ENCODE assay signal across 12 cellular contexts in the genomic region with DNA sequence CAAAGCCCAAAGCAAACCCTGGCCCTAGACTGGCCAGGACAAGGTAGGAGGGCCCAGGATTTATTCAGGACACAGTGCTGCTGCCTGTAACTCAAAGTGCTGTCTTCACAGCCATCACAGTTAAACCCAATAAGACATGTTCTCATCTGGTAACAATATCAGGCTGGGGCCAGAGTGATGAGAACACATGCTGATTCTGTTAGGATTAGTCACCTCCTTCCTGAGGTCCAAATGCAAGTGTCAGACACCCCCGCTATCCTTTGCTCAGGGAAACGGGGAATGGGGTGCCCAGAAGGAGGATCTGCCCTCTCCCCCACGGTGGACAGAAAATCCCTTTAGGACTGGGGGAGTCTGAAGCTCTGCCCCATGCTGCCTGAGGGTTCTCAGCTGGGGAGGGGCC. TPM values are rescaled to one million over a fixed set of nuclear protein-coding genes. Genes with fewer than 3 reads are reported as not detected.
DNase-seq lines count a peak whose midpoint lies in the region; ATAC-seq and TF ChIP-seq lines count a peak whose summit lies in the region.
"Had no signal": no experiment of that assay in that cellular context is flagged by ENCODE, and none has a peak within 500 bp of the region (broad histone marks: within the 10 kb centered on the region; RNA-seq: fewer than 3 reads in every experiment).

No MANE protein-coding gene starts in this region.

- no peak overlapping the region for H2BK12ac ChIP-seq in neuronal stem cell (ENCODE audit: low read length)

- H2BK120ac ChIP-seq in neuronal stem cell (ENCODE audit: low read depth, low read length) = no peak overlapping the region

- no CpG with 5 or more reads among the region's 3 CpGs for WGBS in neuronal stem cell (ENCODE audit: extremely low coverage in 2 of 2, insufficient read length in 2 of 2, insufficient replicate concordance in 1 of 2), 2 donors

- H3K23ac ChIP-seq in neuronal stem cell (ENCODE audit: low read depth, low read length, poor library complexity) = no peak overlapping the region

- H3K9me3 ChIP-seq in RWPE2 (ENCODE audit: severe bottlenecking) (no peaks in the 10 kb centered on the region), neuronal stem cell (replicated peaks in 1 of 2; ENCODE audit: control insufficient read depth in 2 of 2, insufficient read depth in 1 of 2, low read depth in 1 of 2, low read length in 2 of 2) (no peaks in the 10 kb centered on the region), OCI-LY7 (ENCODE audit: low read length) (no peaks in the 10 kb centered on the region)
- H3K9me3 ChIP-seq: BLaER1 had no signal

- no peak overlapping the region for H2BK15ac ChIP-seq in neuronal stem cell (ENCODE audit: low read length)

- H3K9me2 ChIP-seq in OCI-LY7 (ENCODE audit: insufficient read depth, low read length) = no peaks in the 10 kb centered on the region

- TF ChIP-seq CTCF in RWPE2 (IDR thresholded peaks at IDR 0.05; ENCODE audit: poor library complexity, severe bottlenecking) (no peak), OCI-LY7 (conservative IDR thresholded peaks at IDR 0.05; ENCODE audit: low read length) (no peak)

- H3K79me1 ChIP-seq in neuronal stem cell (ENCODE audit: low read depth, low read length) = no peaks in the 10 kb centered on the region

- no peak overlapping the region for H3K14ac ChIP-seq in neuronal stem cell (ENCODE audit: low read length)

- H3K4ac ChIP-seq in neuronal stem cell (ENCODE audit: low read length) = no peak overlapping the region

- H3K18ac ChIP-seq in neuronal stem cell (ENCODE audit: low read length) = no peak overlapping the region

- CTCF ChIA-PET in OCI-LY7 (lab: Charles Lee; ENCODE audit: unreplicated experiment) = no interaction called here

- no peak overlapping the region for H2AFZ ChIP-seq in neuronal stem cell (ENCODE audit: low read length)
- H2AFZ ChIP-seq in OCI-LY7 (ENCODE audit: low read length) = no peak overlapping the region

- no peaks in the 10 kb centered on the region for H4K20me1 ChIP-seq in OCI-LY7 (ENCODE audit: insufficient read depth, low read length)
- H4K20me1 ChIP-seq: BLaER1 had no signal

- H2BK5ac ChIP-seq in neuronal stem cell (ENCODE audit: low read length) = no peak overlapping the region

- peak overlapping the region; percentile 14 for H2AK5ac ChIP-seq in neuronal stem cell (ENCODE audit: low read depth, low read length)

- H3K79me2 ChIP-seq in OCI-LY7 (ENCODE audit: insufficient read depth, low read depth, low read length) = no peaks in the 10 kb centered on the region

- peak overlapping the region; percentile 63 for H3K9ac ChIP-seq in neuronal stem cell (ENCODE audit: low read depth, low read length, poor library complexity)
- H3K9ac ChIP-seq: BLaER1 had no signal

- H3K27me3 ChIP-seq in RWPE2 (ENCODE audit: insufficient read depth, poor library complexity, severe bottlenecking) (no peaks in the 10 kb centered on the region), neuronal stem cell (ENCODE audit: control insufficient read depth in 3 of 3, insufficient read depth in 3 of 3, low read depth in 1 of 3, low read length in 3 of 3) (no peaks in the 10 kb centered on the region)
- H3K27me3 ChIP-seq: BLaER1 had no signal

- no peak overlapping the region for H4K91ac ChIP-seq in neuronal stem cell (ENCODE audit: low read depth, low read length, poor library complexity)

- H3K27ac ChIP-seq in RWPE2 (ENCODE audit: poor library complexity, severe bottlenecking) (peak overlapping the region; percentile 86), neuronal stem cell (replicated peaks; ENCODE audit: low read length) (no peak overlapping the region), OCI-LY7 (ENCODE audit: low read depth, low read length, poor library complexity, severe bottlenecking) (no peak overlapping the region)
- H3K27ac ChIP-seq: BLaER1 had no signal

- ATAC-seq in RWPE2 (ENCODE audit: low read depth) (peak; percentile 50), HG03159 (IDR thresholded peaks at IDR 0.05; ENCODE audit: unreplicated experiment) (no peak), HG03175 (IDR thresholded peaks at IDR 0.05; ENCODE audit: unreplicated experiment) (no peak)

- H3K4me2 ChIP-seq in neuronal stem cell (ENCODE audit: insufficient read depth, low read length, poor library complexity, severe bottlenecking) (no peak overlapping the region), OCI-LY7 (ENCODE audit: low read length) (no peak overlapping the region)
- H3K4me2 ChIP-seq: BLaER1 had no signal

- H4K8ac ChIP-seq in neuronal stem cell (ENCODE audit: low read depth, low read length) = no peak overlapping the region

- no TSS peak for BruUV-seq in OCI-LY7 (replicated peaks; lab: Mats Ljungman, UMichigan)

- H3K4me1 ChIP-seq in RWPE2 (ENCODE audit: insufficient read depth, poor library complexity, severe bottlenecking) (peaks cover 35% of the 10 kb centered on the region), neuronal stem cell (ENCODE audit: control insufficient read depth in 2 of 2, insufficient read depth in 1 of 2, low read depth in 1 of 2, low read length in 2 of 2) (peaks cover 4% of the 10 kb centered on the region in 2 donors), OCI-LY7 (ENCODE audit: insufficient read depth, low read length, poor library complexity, severe bottlenecking) (no peaks in the 10 kb centered on the region)
- H3K4me1 ChIP-seq: BLaER1 had no signal

- no peak overlapping the region for H3K4me3 ChIP-seq in RWPE2 (ENCODE audit: severe bottlenecking)
- no peak overlapping the region for H3K4me3 ChIP-seq in neuronal stem cell (ENCODE audit: low read length in 2 of 2)
- no peak overlapping the region for H3K4me3 ChIP-seq in OCI-LY7 (ENCODE audit: low read depth, low read length, poor library complexity, severe bottlenecking)
- H3K4me3 ChIP-seq: BLaER1 had no signal

- POLR2A ChIA-PET in OCI-LY7 (lab: Charles Lee) = interaction anchor here (0.6 kb wide), 1 partner anchor 61 kb away, joined by 3 read pairs; no protein-coding TSS in a partner anchor

- H3K36me3 ChIP-seq in RWPE2 (ENCODE audit: low read depth) (no peaks in the 10 kb centered on the region), neuronal stem cell (replicated peaks in 1 of 2; ENCODE audit: control insufficient read depth in 2 of 2, insufficient read depth in 2 of 2, low read length in 2 of 2) (no peaks in the 10 kb centered on the region), OCI-LY7 (ENCODE audit: insufficient read depth, low read length) (no peaks in the 10 kb centered on the region)
- H3K36me3 ChIP-seq: BLaER1 had no signal

- intact Hi-C loops in OCI-LY7 (cut with micrococcal nuclease; ENCODE audit: unreplicated experiment) = no loop called here

- DNase-seq in AG08395 (ENCODE audit: low spot score) (peak; percentile 95), RWPE2 (ENCODE audit: low spot score) (no peak), fibroblast of gingiva (ENCODE audit: low read depth) (peak; percentile 83), neuronal stem cell (ENCODE audit: low spot score) (no peak), OCI-LY7 (ENCODE audit: low spot score) (no peak), NCI-H748 (lab: John Stamatoyannopoulos, UW; ENCODE audit: unreplicated experiment) (no peak)
- DNase-seq: activated T-cell treated with anti-CD3 and anti-CD28 coated beads, Interleukin-2, amount 50 U/mL, for 24 hours; nephron progenitor cell; T-helper 2 cell had no signal

RNA-seq across cellular contexts. Expression of a gene that starts 9.6 kb away (rescaled TPM):
- polyA plus RNA-seq in neuronal stem cell (2013, experiment 1 of 2) = 4.1 TPM
- polyA plus RNA-seq in neuronal stem cell (2013, experiment 2 of 2) = 4.7 TPM
- total RNA-seq in OCI-LY7 (2014; rRNA removed; shearing (Covaris generic)) = not detected in 2 replicates
- total RNA-seq in OCI-LY7 (2022) = not detected in 2 replicates

RNA-seq across cellular contexts. Expression of a gene that starts 13.3 kb away (rescaled TPM):
- polyA plus RNA-seq in neuronal stem cell (2013, experiment 1 of 2) = 20.8 TPM
- 19.8 TPM for polyA plus RNA-seq in neuronal stem cell (2013, experiment 2 of 2)
- not detected in 2 replicates for total RNA-seq in OCI-LY7 (2014; rRNA removed; shearing (Covaris generic))
- not detected in 2 replicates for total RNA-seq in OCI-LY7 (2022)

RNA-seq across cellular contexts. Expression of a gene that starts 24.3 kb away (rescaled TPM):
- polyA plus RNA-seq in neuronal stem cell (2013, experiment 1 of 2) = 1.1 TPM
- polyA plus RNA-seq in neuronal stem cell (2013, experiment 2 of 2) = 0.78 TPM
- not detected in 2 replicates for total RNA-seq in OCI-LY7 (2014; rRNA removed; shearing (Covaris generic))
- total RNA-seq in OCI-LY7 (2022) = not detected in 2 replicates

Comparison
In these comparisons a context has a peak if more than half of its experiments do, and no peak if none do; other contexts are left out.
1. DNase-seq: peak in AG08395 (single experiment) and fibroblast of gingiva (single experiment); none in RWPE2 (single experiment), neuronal stem cell (single experiment), OCI-LY7 (single experiment) and NCI-H748 (single experiment).